Comparison of ENCODE assay signal across 1 cellular context in the genomic region with DNA sequence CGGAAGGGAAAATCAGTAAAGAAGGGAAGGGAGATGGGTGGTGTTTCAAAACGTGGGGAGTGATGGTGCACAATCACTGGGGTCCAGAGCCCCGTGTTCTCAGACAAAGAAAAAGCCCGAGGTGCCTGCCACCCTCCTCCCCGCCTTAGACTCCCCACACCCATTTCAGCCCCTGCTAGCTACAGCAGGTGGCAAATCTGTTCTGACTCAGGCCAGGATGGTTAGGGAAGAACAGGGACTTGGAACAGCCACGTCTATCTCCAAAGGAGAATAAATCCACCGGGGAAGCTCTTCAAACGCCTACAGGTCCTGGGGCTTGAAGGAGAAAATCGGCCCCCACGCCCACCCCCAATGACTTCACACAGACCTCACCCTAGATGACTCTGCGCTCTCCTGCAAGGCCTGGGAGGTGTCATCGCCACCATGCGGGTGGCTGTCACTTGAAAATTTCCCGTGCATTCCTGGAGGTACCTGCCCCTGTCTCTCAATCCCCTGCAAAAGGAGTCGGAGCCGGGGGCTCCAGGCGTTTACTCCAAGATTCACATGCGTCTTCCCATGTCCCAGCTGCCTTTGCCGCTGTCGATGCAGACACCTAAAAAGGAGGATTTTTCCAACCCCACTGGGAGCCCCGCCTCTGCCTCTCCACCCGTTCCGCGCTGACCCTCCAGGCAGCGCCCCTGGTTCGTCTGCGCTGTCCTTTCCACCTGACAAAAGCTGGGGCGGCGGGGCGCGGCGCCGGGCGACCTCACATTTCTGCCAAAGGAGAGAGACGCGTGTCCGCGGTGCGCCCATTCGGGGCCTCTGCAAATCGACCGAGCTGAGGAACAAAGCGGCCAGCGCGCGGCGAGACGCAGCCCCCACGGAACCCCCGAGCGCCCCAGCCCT.
TF ChIP-seq lines count a peak whose summit lies in the region.

No MANE protein-coding gene starts in this region.

TF ChIP-seq in liver, 16 proteins besides CTCF, POLR2A, EP300 and RAD21 (continued from another document):
- TF ChIP-seq, protein P1, sequence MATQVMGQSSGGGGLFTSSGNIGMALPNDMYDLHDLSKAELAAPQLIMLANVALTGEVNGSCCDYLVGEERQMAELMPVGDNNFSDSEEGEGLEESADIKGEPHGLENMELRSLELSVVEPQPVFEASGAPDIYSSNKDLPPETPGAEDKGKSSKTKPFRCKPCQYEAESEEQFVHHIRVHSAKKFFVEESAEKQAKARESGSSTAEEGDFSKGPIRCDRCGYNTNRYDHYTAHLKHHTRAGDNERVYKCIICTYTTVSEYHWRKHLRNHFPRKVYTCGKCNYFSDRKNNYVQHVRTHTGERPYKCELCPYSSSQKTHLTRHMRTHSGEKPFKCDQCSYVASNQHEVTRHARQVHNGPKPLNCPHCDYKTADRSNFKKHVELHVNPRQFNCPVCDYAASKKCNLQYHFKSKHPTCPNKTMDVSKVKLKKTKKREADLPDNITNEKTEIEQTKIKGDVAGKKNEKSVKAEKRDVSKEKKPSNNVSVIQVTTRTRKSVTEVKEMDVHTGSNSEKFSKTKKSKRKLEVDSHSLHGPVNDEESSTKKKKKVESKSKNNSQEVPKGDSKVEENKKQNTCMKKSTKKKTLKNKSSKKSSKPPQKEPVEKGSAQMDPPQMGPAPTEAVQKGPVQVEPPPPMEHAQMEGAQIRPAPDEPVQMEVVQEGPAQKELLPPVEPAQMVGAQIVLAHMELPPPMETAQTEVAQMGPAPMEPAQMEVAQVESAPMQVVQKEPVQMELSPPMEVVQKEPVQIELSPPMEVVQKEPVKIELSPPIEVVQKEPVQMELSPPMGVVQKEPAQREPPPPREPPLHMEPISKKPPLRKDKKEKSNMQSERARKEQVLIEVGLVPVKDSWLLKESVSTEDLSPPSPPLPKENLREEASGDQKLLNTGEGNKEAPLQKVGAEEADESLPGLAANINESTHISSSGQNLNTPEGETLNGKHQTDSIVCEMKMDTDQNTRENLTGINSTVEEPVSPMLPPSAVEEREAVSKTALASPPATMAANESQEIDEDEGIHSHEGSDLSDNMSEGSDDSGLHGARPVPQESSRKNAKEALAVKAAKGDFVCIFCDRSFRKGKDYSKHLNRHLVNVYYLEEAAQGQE (IDR thresholded peaks at IDR 0.05), result no peak
- TF ChIP-seq, protein P2, sequence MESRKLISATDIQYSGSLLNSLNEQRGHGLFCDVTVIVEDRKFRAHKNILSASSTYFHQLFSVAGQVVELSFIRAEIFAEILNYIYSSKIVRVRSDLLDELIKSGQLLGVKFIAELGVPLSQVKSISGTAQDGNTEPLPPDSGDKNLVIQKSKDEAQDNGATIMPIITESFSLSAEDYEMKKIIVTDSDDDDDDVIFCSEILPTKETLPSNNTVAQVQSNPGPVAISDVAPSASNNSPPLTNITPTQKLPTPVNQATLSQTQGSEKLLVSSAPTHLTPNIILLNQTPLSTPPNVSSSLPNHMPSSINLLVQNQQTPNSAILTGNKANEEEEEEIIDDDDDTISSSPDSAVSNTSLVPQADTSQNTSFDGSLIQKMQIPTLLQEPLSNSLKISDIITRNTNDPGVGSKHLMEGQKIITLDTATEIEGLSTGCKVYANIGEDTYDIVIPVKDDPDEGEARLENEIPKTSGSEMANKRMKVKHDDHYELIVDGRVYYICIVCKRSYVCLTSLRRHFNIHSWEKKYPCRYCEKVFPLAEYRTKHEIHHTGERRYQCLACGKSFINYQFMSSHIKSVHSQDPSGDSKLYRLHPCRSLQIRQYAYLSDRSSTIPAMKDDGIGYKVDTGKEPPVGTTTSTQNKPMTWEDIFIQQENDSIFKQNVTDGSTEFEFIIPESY (IDR thresholded peaks at IDR 0.05), result no peak
- no peak for TF ChIP-seq YY1 (IDR thresholded peaks at IDR 0.05)
- TF ChIP-seq FOXA1 (IDR thresholded peaks at IDR 0.05), result no peak
- TF ChIP-seq GABPA (IDR thresholded peaks at IDR 0.05 in 1 of 2, conservative IDR thresholded peaks at IDR 0.05 in 1 of 2), result no peak
- TF ChIP-seq EGR1 (IDR thresholded peaks at IDR 0.05; ENCODE audit: low read depth in 2 of 2), result no peak
- TF ChIP-seq RXRA (IDR thresholded peaks at IDR 0.05), result no peak
- TF ChIP-seq, protein P3, sequence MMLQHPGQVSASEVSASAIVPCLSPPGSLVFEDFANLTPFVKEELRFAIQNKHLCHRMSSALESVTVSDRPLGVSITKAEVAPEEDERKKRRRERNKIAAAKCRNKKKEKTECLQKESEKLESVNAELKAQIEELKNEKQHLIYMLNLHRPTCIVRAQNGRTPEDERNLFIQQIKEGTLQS (IDR thresholded peaks at IDR 0.05), result no peak
- TF ChIP-seq JUND (IDR thresholded peaks at IDR 0.05), result no peak
- TF ChIP-seq HNF4G (IDR thresholded peaks at IDR 0.05), result no peak
TF ChIP-seq in liver: peak in this region for 0.
